ENCODE assay signal across 18 cellular contexts in genomic region chr2:38650717-38651116, GRCh38. TPM values are rescaled to one million over a fixed set of nuclear protein-coding genes. Genes with fewer than 3 reads are reported as not detected.
DNase-seq lines count a peak whose midpoint lies in the region; ATAC-seq and TF ChIP-seq lines count a peak whose summit lies in the region.
"Had no signal": no experiment of that assay in that cellular context is flagged by ENCODE, and none has a peak within 500 bp of the region (broad histone marks: within the 10 kb centered on the region; RNA-seq: fewer than 3 reads in every experiment).

No MANE protein-coding gene starts in this region.

- peak overlapping the region; percentile 73 for H3K27ac Mint-ChIP-seq in T-helper 2 cell treated with Interferon-gamma antibody and Interleukin-4, amounts not matched to agents 5 μg/mL and 100 μg/mL, for 36 hours
- peak overlapping the region; percentile 70 for H3K27ac Mint-ChIP-seq in activated T-helper 1 cell treated with anti-CD3 and anti-CD28 coated beads, Interleukin-12 subunit alpha, Interleukin-12 subunit beta, Interleukin-2, Interleukin-4 antibody, amounts not matched to agents 30 ng/mL and 10 ng/mL and 1 ng/mL, durations not matched to agents 14 hours and 24 hours and 36 hours

- H3K4me3 Mint-ChIP-seq in T-helper 2 cell treated with Interferon-gamma antibody and Interleukin-4, amounts not matched to agents 5 μg/mL and 100 μg/mL, for 36 hours: peak overlapping the region; percentile 16
- H3K4me3 Mint-ChIP-seq in activated T-helper 1 cell treated with anti-CD3 and anti-CD28 coated beads, Interleukin-12 subunit alpha, Interleukin-12 subunit beta, Interleukin-2, Interleukin-4 antibody, amounts not matched to agents 30 ng/mL and 10 ng/mL and 1 ng/mL, durations not matched to agents 14 hours and 24 hours and 36 hours: no peak overlapping the region

- no peak for TF ChIP-seq CTCF in right atrium auricular region (IDR thresholded peaks at IDR 0.05)

- H3K4me1 ChIP-seq in right atrium auricular region: peaks cover 0 to 19% of the 10 kb centered on the region in 2 donors

- H3K9me3 Mint-ChIP-seq in T-helper 2 cell treated with Interferon-gamma antibody and Interleukin-4, amounts not matched to agents 5 μg/mL and 100 μg/mL, for 36 hours: peaks cover 25% of the 10 kb centered on the region
- H3K9me3 Mint-ChIP-seq in activated T-helper 1 cell treated with anti-CD3 and anti-CD28 coated beads, Interleukin-12 subunit alpha, Interleukin-12 subunit beta, Interleukin-2, Interleukin-4 antibody, amounts not matched to agents 30 ng/mL and 10 ng/mL and 1 ng/mL, durations not matched to agents 14 hours and 24 hours and 36 hours: peaks cover 13% of the 10 kb centered on the region

- H3K4me3 ChIP-seq in right atrium auricular region: no peak overlapping the region
- H3K4me3 ChIP-seq: GM23248, PC-9 had no signal

- no peaks in the 10 kb centered on the region for H3K36me3 ChIP-seq in right atrium auricular region

- no peak for DNase-seq in T-helper 2 cell treated with Interferon-gamma antibody and Interleukin-4, amounts not matched to agents 5 μg/mL and 100 μg/mL, for 36 hours (ENCODE audit: low spot score)
- no peak for DNase-seq in T-helper 2 cell
- no peak for DNase-seq in left cardiac atrium
- DNase-seq in right atrium auricular region (ENCODE audit: low spot score): no peak
- DNase-seq in activated T-helper 1 cell treated with anti-CD3 and anti-CD28 coated beads, Interleukin-12 subunit alpha, Interleukin-12 subunit beta, Interleukin-2, Interleukin-4 antibody, amounts not matched to agents 30 ng/mL and 10 ng/mL and 1 ng/mL, durations not matched to agents 14 hours and 24 hours and 36 hours (ENCODE audit: low spot score): no peak
- DNase-seq in COR-L47 (lab: John Stamatoyannopoulos, UW): no peak
- DNase-seq in NCI-H1105 (lab: John Stamatoyannopoulos, UW): no peak
- DNase-seq: C1 segment of cervical spinal cord, GM23248, HCEC 1CT, KBM-7, NCI-H1436, NCI-H2029, NCI-H2171, NCI-H446 treated with DMSO at 0.1 percent for 48 hours, NCI-H748 treated with DMSO at 0.1 percent for 48 hours, PC-9 had no signal

- H3K27me3 ChIP-seq in right atrium auricular region: no peaks in the 10 kb centered on the region

- H3K27me3 Mint-ChIP-seq in T-helper 2 cell treated with Interferon-gamma antibody and Interleukin-4, amounts not matched to agents 5 μg/mL and 100 μg/mL, for 36 hours (ENCODE audit: low read depth): no peaks in the 10 kb centered on the region
- H3K27me3 Mint-ChIP-seq in activated T-helper 1 cell treated with anti-CD3 and anti-CD28 coated beads, Interleukin-12 subunit alpha, Interleukin-12 subunit beta, Interleukin-2, Interleukin-4 antibody, amounts not matched to agents 30 ng/mL and 10 ng/mL and 1 ng/mL, durations not matched to agents 14 hours and 24 hours and 36 hours (ENCODE audit: insufficient read depth): no peaks in the 10 kb centered on the region

- intact Hi-C loops in left cardiac atrium (cut with DNase I): no loop called here
- intact Hi-C loops in activated T-helper 1 cell treated with anti-CD3 and anti-CD28 coated beads, Interleukin-12 subunit alpha, Interleukin-12 subunit beta, Interleukin-2, Interleukin-4 antibody, amounts not matched to agents 30 ng/mL and 10 ng/mL and 1 ng/mL, durations not matched to agents 14 hours and 24 hours and 36 hours (cut with micrococcal nuclease): loop anchor here (5.0 kb wide), 2 partner anchors 567 to 1013 kb away; no protein-coding TSS in a partner anchor

- peaks cover 23% of the 10 kb centered on the region for H3K36me3 Mint-ChIP-seq in T-helper 2 cell treated with Interferon-gamma antibody and Interleukin-4, amounts not matched to agents 5 μg/mL and 100 μg/mL, for 36 hours (ENCODE audit: low read depth)
- H3K36me3 Mint-ChIP-seq in activated T-helper 1 cell treated with anti-CD3 and anti-CD28 coated beads, Interleukin-12 subunit alpha, Interleukin-12 subunit beta, Interleukin-2, Interleukin-4 antibody, amounts not matched to agents 30 ng/mL and 10 ng/mL and 1 ng/mL, durations not matched to agents 14 hours and 24 hours and 36 hours (ENCODE audit: low read depth): peaks cover 11% of the 10 kb centered on the region

- H3K4me1 Mint-ChIP-seq in T-helper 2 cell treated with Interferon-gamma antibody and Interleukin-4, amounts not matched to agents 5 μg/mL and 100 μg/mL, for 36 hours (ENCODE audit: low read depth): peaks cover 71% of the 10 kb centered on the region
- H3K4me1 Mint-ChIP-seq in activated T-helper 1 cell treated with anti-CD3 and anti-CD28 coated beads, Interleukin-12 subunit alpha, Interleukin-12 subunit beta, Interleukin-2, Interleukin-4 antibody, amounts not matched to agents 30 ng/mL and 10 ng/mL and 1 ng/mL, durations not matched to agents 14 hours and 24 hours and 36 hours (ENCODE audit: low read depth): peaks cover 76% of the 10 kb centered on the region

- peak; percentile 25 to 45 for ATAC-seq in left cardiac atrium
- no peak for ATAC-seq in HG02642 (IDR thresholded peaks at IDR 0.05; ENCODE audit: poor library complexity, unreplicated experiment)

- H3K9me3 ChIP-seq in right atrium auricular region: no peaks in the 10 kb centered on the region

- no peak overlapping the region for H3K27ac ChIP-seq in right atrium auricular region
- H3K27ac ChIP-seq: GM23248, PC-9 had no signal

RNA-seq across cellular contexts. Expression of gene GALM, which starts 15.2 kb away (rescaled TPM):
- total RNA-seq in left cardiac atrium (10 to 100 TPM in 1 of 2 donors, 1 to 10 TPM in 1; 9.2 to 16.8 TPM), right atrium auricular region (10 to 100 TPM; 13.9 to 17.9 TPM)
- 77.0 and 78.4 TPM in 2 replicates for total RNA-seq in activated T-helper 1 cell treated with anti-CD3 and anti-CD28 coated beads, Interleukin-12 subunit alpha, Interleukin-12 subunit beta, Interleukin-2, Interleukin-4 antibody, amounts not matched to agents 30 ng/mL and 10 ng/mL and 1 ng/mL, durations not matched to agents 14 hours and 24 hours and 36 hours

RNA-seq across cellular contexts. Expression of gene HNRNPLL, which starts 48.0 kb away (rescaled TPM):
- total RNA-seq in left cardiac atrium (10 to 100 TPM; 24.7 to 28.3 TPM), right atrium auricular region (10 to 100 TPM; 17.8 to 19.1 TPM)
- 85.8 and 91.5 TPM in 2 replicates for total RNA-seq in activated T-helper 1 cell treated with anti-CD3 and anti-CD28 coated beads, Interleukin-12 subunit alpha, Interleukin-12 subunit beta, Interleukin-2, Interleukin-4 antibody, amounts not matched to agents 30 ng/mL and 10 ng/mL and 1 ng/mL, durations not matched to agents 14 hours and 24 hours and 36 hours
